In the genomic region with DNA sequence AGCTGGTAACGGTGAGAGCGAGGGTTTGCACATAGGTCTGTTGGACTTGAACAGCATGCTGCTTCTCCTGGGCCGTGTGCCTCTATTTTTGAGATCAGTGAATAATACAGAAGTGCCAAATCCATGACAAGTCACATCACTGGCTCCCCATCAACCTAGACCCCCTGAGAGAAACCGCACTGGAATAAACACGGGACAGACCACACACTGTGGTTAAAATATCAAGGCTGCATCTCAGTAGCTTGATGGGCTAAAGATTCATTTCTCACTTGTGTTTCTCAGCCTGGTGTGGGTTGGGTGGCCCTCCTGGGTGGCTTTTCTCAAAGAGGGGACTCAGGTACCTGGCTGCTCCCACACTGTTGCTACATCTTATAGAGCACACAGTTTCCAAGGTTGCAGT, we compare ENCODE assay signal across 34 cellular contexts.
DNase-seq lines count a peak whose midpoint lies in the region; ATAC-seq and TF ChIP-seq lines count a peak whose summit lies in the region.
"Had no signal": no experiment of that assay in that cellular context is flagged by ENCODE, and none has a peak within 500 bp of the region (broad histone marks: within the 10 kb centered on the region; RNA-seq: fewer than 3 reads in every experiment).

No MANE protein-coding gene starts in this region.

- H3K27me3 Mint-ChIP-seq in neural crest cell (ENCODE audit: low read depth) = no peaks in the 10 kb centered on the region
- H3K27me3 Mint-ChIP-seq in type B pancreatic cell = peaks cover 10% of the 10 kb centered on the region

- H2AFZ ChIP-seq in DND-41 (ENCODE audit: low read depth, low read length) = no peak overlapping the region

- H3K36me3 Mint-ChIP-seq in neural crest cell (ENCODE audit: low read depth) = no peaks in the 10 kb centered on the region
- H3K36me3 Mint-ChIP-seq in type B pancreatic cell = no peaks in the 10 kb centered on the region
- H3K36me3 Mint-ChIP-seq: CD14-positive monocyte; CD4-positive, alpha-beta memory T cell; CD4-positive, CD25-positive, alpha-beta regulatory T cell; CD8-positive, alpha-beta T cell had no signal

- no peaks in the 10 kb centered on the region for H4K20me1 ChIP-seq in DND-41 (ENCODE audit: insufficient read depth, low read length)
- H4K20me1 ChIP-seq: BLaER1; BLaER1 treated with 17β-estradiol and CSF1 and Interleukin-3, amounts not matched to agents 10 nM and 100 nM had no signal

- H3K4me1 Mint-ChIP-seq in neural crest cell (no peaks in the 10 kb centered on the region), type B pancreatic cell (ENCODE audit: unreplicated experiment) (no peaks in the 10 kb centered on the region)
- H3K4me1 Mint-ChIP-seq: B cell; CD14-positive monocyte; CD4-positive, alpha-beta memory T cell; CD4-positive, CD25-positive, alpha-beta regulatory T cell; CD8-positive, alpha-beta memory T cell had no signal

- DNase-seq in DND-41 (no peak), SJSA1 (ENCODE audit: low read depth in 1 of 2, low spot score in 2 of 2) (peak; percentile 87 to 94), neural crest cell (ENCODE audit: low read depth, low spot score) (no peak), type B pancreatic cell (ENCODE audit: extremely low spot score, unreplicated experiment) (peak; percentile 16), foreskin melanocyte (no peak), NCI-H446 (lab: John Stamatoyannopoulos, UW) (no peak)
- DNase-seq: 8988T; ACHN; AML-193; BE2C; C1 segment of cervical spinal cord; Caco-2; Calu3; CD4-positive, alpha-beta memory T cell; CD4-positive, alpha-beta T cell; CD4-positive, CD25-positive, alpha-beta regulatory T cell; CD8-positive, alpha-beta memory T cell; CD8-positive, alpha-beta T cell; COR-L47; DMS 273 treated with DMSO at 0.1 percent for 48 hours; DMS153; DMS53; DMS79; DMS79 treated with DMSO at 0.1 percent for 48 hours; EL had no signal

- TF ChIP-seq CTCF in DND-41 (IDR thresholded peaks at IDR 0.05; ENCODE audit: borderline replicate concordance, extremely low read depth, low read length, poor library complexity, severe bottlenecking) (no peak), neural crest cell (conservative IDR thresholded peaks at IDR 0.05) (no peak), type B pancreatic cell (conservative IDR thresholded peaks at IDR 0.05) (no peak)

- H3K9ac ChIP-seq in DND-41 (ENCODE audit: low read depth, low read length) = no peak overlapping the region
- H3K9ac ChIP-seq: BLaER1; BLaER1 treated with 17β-estradiol and CSF1 and Interleukin-3, amounts not matched to agents 10 nM and 100 nM had no signal

- H3K4me2 ChIP-seq in DND-41 (ENCODE audit: insufficient read depth, low read length) = no peak overlapping the region
- H3K4me2 ChIP-seq: A549; BLaER1; BLaER1 treated with 17β-estradiol and CSF1 and Interleukin-3, amounts not matched to agents 10 nM and 100 nM had no signal

- H3K79me2 ChIP-seq in DND-41 (ENCODE audit: insufficient read depth, low read length) = no peaks in the 10 kb centered on the region

- H3K4me3 ChIP-seq in DND-41 (ENCODE audit: low read depth in 1 of 2, low read length in 2 of 2) (no peak overlapping the region), SJSA1 (no peak overlapping the region)
- H3K4me3 ChIP-seq: A549; BLaER1; BLaER1 treated with 17β-estradiol and CSF1 and Interleukin-3, amounts not matched to agents 10 nM and 100 nM had no signal

- H3K36me3 ChIP-seq in DND-41 (ENCODE audit: insufficient read depth, low read length) (no peaks in the 10 kb centered on the region), SJSA1 (no peaks in the 10 kb centered on the region)
- H3K36me3 ChIP-seq: BE2C; BLaER1; BLaER1 treated with 17β-estradiol and CSF1 and Interleukin-3, amounts not matched to agents 10 nM and 100 nM had no signal

- H3K27ac ChIP-seq in DND-41 (ENCODE audit: low read length) (no peak overlapping the region), SJSA1 (peak overlapping the region; percentile 55)
- H3K27ac ChIP-seq: 22Rv1; A549; BLaER1; BLaER1 treated with 17β-estradiol and CSF1 and Interleukin-3, amounts not matched to agents 10 nM and 100 nM; C4-2B had no signal

- no peaks in the 10 kb centered on the region for H3K9me3 ChIP-seq in DND-41 (ENCODE audit: insufficient read depth, low read length, severe bottlenecking)
- H3K9me3 ChIP-seq in SJSA1 (replicated peaks) = no peaks in the 10 kb centered on the region
- H3K9me3 ChIP-seq: BE2C, Caco-2 had no signal

- H3K27ac Mint-ChIP-seq in neural crest cell (ENCODE audit: unreplicated experiment) = peak overlapping the region; percentile 91
- no peak overlapping the region for H3K27ac Mint-ChIP-seq in type B pancreatic cell
- H3K27ac Mint-ChIP-seq: B cell; CD14-positive monocyte; CD4-positive, alpha-beta T cell; CD4-positive, CD25-positive, alpha-beta regulatory T cell; CD8-positive, alpha-beta T cell had no signal

- ATAC-seq in DND-41 (ENCODE audit: insufficient read depth, low read depth) = peak; percentile 61; the same call in 2 of the 3 replicates
- no peak for ATAC-seq in GM18861 (IDR thresholded peaks at IDR 0.05; ENCODE audit: unreplicated experiment)
- ATAC-seq in GM21360 (IDR thresholded peaks at IDR 0.05; ENCODE audit: unreplicated experiment) = no peak
- ATAC-seq: A549; CD8-positive, alpha-beta T cell had no signal

- no peaks in the 10 kb centered on the region for H3K27me3 ChIP-seq in DND-41 (ENCODE audit: insufficient read depth, low read length, poor library complexity)
- no peaks in the 10 kb centered on the region for H3K27me3 ChIP-seq in SJSA1 (replicated peaks)
- H3K27me3 ChIP-seq: BLaER1; BLaER1 treated with 17β-estradiol and CSF1 and Interleukin-3, amounts not matched to agents 10 nM and 100 nM had no signal

- no peaks in the 10 kb centered on the region for H3K9me3 Mint-ChIP-seq in neural crest cell
- H3K9me3 Mint-ChIP-seq in type B pancreatic cell = no peaks in the 10 kb centered on the region
- H3K9me3 Mint-ChIP-seq: CD4-positive, alpha-beta T cell; CD8-positive, alpha-beta T cell had no signal

- H3K4me3 Mint-ChIP-seq in neural crest cell (no peak overlapping the region), type B pancreatic cell (no peak overlapping the region)
- H3K4me3 Mint-ChIP-seq: B cell; CD14-positive monocyte; CD4-positive, alpha-beta memory T cell; CD4-positive, alpha-beta T cell; CD4-positive, CD25-positive, alpha-beta regulatory T cell; CD8-positive, alpha-beta memory T cell; CD8-positive, alpha-beta T cell had no signal

- H3K4me1 ChIP-seq in DND-41 (ENCODE audit: insufficient read depth, low read length) (peaks cover 11% of the 10 kb centered on the region), SJSA1 (replicated peaks) (peaks cover 39% of the 10 kb centered on the region)
- H3K4me1 ChIP-seq: A549, BE2C, Caco-2 had no signal

Comparison
In these comparisons a context has a peak if more than half of its experiments do, and no peak if none do; other contexts are left out.
1. DNase-seq: peak in SJSA1 (2 of 2) and type B pancreatic cell (single experiment); none in DND-41 (single experiment), neural crest cell (single experiment), foreskin melanocyte (single experiment) and NCI-H446 (0 of 2).